Comparison of ENCODE assay signal across 1 cellular context in the genomic region with DNA sequence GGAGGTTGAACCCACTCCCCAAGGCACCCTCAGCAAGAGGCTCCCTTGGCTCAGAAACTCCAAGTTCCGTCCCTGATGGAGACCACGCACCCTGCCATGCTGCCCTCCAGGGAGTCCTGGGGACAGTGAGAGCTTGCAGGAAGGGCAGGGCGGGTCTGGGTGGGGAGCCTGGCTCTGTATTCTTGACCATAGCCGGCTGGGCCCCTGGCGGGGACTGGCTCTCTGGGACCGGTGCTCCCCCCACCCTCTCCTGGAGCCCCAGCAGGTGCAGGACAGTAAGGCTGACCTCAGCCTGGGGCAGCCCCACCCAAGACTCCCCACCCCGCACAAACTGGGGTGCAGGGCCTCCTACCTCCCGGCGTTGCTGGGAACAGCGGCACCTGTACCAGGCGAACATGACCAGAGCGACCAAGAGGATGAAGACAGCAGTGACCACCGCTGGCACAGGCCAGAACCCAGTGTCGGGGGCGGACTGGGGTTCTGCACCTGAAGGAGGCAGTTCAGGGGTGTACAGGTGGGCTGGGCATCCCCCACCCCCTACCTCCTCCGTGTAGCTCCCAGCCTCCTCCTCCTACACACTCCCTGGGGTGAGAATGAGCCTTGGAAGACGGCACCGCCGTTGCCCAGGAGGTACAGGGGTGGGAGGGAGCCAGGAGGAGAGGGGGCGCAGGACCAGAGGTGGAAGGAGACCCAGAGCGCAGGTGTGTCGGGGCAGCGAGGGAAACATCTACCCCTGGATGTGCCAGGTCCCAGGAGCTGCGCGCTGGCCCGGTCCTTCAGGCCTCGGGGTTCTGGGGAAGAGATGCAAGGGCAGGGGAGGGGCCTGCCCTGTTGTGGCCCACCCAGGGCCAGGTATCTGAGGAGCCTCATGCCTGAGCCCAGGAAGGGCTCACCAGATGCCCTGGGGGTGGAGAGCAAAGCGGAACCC.
A peak's percentile ranks its signal among the peaks of the same experiment; 100 is the strongest.
TF ChIP-seq lines count a peak whose summit lies in the region.

No MANE protein-coding gene starts in this region.

TF ChIP-seq in K562, 482 proteins besides CTCF, POLR2A, EP300 and RAD21:
- TF ChIP-seq, protein P1, sequence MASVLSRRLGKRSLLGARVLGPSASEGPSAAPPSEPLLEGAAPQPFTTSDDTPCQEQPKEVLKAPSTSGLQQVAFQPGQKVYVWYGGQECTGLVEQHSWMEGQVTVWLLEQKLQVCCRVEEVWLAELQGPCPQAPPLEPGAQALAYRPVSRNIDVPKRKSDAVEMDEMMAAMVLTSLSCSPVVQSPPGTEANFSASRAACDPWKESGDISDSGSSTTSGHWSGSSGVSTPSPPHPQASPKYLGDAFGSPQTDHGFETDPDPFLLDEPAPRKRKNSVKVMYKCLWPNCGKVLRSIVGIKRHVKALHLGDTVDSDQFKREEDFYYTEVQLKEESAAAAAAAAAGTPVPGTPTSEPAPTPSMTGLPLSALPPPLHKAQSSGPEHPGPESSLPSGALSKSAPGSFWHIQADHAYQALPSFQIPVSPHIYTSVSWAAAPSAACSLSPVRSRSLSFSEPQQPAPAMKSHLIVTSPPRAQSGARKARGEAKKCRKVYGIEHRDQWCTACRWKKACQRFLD (CRISPR knock-in tag; IDR thresholded peaks at IDR 0.05) = 0 out of 2 replicates have a peak, but pooled peaks have one; percentile 26
- no peak for TF ChIP-seq TGIF2 (CRISPR knock-in tag; IDR thresholded peaks at IDR 0.05)
